Comparison of ENCODE assay signal across 1 cellular context in the genomic region with DNA sequence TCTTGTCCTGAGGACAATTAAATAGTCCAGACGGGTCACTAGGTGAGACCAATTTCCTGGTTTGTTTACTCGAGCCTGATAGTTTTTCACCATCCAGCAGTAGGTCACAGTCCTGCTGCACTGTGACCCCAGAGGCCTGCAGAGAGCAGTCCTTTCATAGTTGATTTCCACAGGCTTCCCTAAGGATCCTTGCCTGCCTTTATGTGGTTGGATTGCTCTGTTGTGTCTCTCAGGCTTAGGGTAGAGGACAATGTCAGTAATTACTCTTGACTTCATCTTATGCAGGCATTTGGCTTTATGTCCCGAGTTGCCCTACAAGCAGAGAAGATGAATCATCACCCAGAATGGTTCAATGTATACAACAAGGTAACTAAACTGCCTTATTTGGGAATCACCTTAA.
TF ChIP-seq lines count a peak whose summit lies in the region.

No MANE protein-coding gene starts in this region.

TF ChIP-seq in HepG2, 621 proteins besides CTCF, POLR2A, EP300 and RAD21 (continued from another document):
- TF ChIP-seq, protein P1, sequence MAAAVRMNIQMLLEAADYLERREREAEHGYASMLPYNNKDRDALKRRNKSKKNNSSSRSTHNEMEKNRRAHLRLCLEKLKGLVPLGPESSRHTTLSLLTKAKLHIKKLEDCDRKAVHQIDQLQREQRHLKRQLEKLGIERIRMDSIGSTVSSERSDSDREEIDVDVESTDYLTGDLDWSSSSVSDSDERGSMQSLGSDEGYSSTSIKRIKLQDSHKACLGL (CRISPR knock-in tag; IDR thresholded peaks at IDR 0.05), result no peak
- TF ChIP-seq, protein P2, sequence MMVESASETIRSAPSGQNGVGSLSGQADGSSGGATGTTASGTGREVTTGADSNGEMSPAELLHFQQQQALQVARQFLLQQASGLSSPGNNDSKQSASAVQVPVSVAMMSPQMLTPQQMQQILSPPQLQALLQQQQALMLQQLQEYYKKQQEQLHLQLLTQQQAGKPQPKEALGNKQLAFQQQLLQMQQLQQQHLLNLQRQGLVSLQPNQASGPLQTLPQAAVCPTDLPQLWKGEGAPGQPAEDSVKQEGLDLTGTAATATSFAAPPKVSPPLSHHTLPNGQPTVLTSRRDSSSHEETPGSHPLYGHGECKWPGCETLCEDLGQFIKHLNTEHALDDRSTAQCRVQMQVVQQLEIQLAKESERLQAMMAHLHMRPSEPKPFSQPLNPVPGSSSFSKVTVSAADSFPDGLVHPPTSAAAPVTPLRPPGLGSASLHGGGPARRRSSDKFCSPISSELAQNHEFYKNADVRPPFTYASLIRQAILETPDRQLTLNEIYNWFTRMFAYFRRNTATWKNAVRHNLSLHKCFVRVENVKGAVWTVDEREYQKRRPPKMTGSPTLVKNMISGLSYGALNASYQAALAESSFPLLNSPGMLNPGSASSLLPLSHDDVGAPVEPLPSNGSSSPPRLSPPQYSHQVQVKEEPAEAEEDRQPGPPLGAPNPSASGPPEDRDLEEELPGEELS (CRISPR knock-in tag; IDR thresholded peaks at IDR 0.05), result peak; percentile 54
- TF ChIP-seq FOXA3 (CRISPR knock-in tag; IDR thresholded peaks at IDR 0.05), result peak; percentile 51
- 0 out of 2 replicates have a peak, but pooled peaks have one; percentile 41 for TF ChIP-seq MIXL1 (CRISPR knock-in tag; IDR thresholded peaks at IDR 0.05)
- TF ChIP-seq XRCC5 (optimal IDR thresholded peaks at IDR 0.05; ENCODE audit: low read length), result peak; percentile 47
- peak; percentile 55; the same call in 1 of the 2 replicates for TF ChIP-seq SOX5 (CRISPR knock-in tag; IDR thresholded peaks at IDR 0.05; ENCODE audit: borderline replicate concordance)
- TF ChIP-seq NCOR1 (IDR thresholded peaks at IDR 0.05; ENCODE audit: borderline replicate concordance, low read length), result 0 out of 2 replicates have a peak, but pooled peaks have one; percentile 26
- no peak for TF ChIP-seq CC2D1A (CRISPR knock-in tag; IDR thresholded peaks at IDR 0.05)
- TF ChIP-seq TBX2 (CRISPR knock-in tag; IDR thresholded peaks at IDR 0.05; ENCODE audit: borderline replicate concordance), result peak; percentile 75; the same call in 1 of the 2 replicates
- TF ChIP-seq SP5 (CRISPR knock-in tag; IDR thresholded peaks at IDR 0.05; ENCODE audit: borderline replicate concordance, low read depth), result 0 out of 2 replicates have a peak, but pooled peaks have one; percentile 20
- no peak for TF ChIP-seq TRIM24 (CRISPR knock-in tag; IDR thresholded peaks at IDR 0.05)
- TF ChIP-seq STAG1 (CRISPR knock-in tag; IDR thresholded peaks at IDR 0.05), result peak; percentile 34
- TF ChIP-seq ERF (CRISPR knock-in tag; IDR thresholded peaks at IDR 0.05), result no peak
- TF ChIP-seq ZFP37 (CRISPR knock-in tag; IDR thresholded peaks at IDR 0.05; ENCODE audit: borderline replicate concordance), result no peak
- no peak for TF ChIP-seq TBX3 (IDR thresholded peaks at IDR 0.05; ENCODE audit: borderline replicate concordance)
- peak; percentile 32; the same call in 1 of the 2 replicates for TF ChIP-seq CREM (IDR thresholded peaks at IDR 0.05)
- no peak for TF ChIP-seq CREM (CRISPR knock-in tag; IDR thresholded peaks at IDR 0.05)
- TF ChIP-seq, protein P3, sequence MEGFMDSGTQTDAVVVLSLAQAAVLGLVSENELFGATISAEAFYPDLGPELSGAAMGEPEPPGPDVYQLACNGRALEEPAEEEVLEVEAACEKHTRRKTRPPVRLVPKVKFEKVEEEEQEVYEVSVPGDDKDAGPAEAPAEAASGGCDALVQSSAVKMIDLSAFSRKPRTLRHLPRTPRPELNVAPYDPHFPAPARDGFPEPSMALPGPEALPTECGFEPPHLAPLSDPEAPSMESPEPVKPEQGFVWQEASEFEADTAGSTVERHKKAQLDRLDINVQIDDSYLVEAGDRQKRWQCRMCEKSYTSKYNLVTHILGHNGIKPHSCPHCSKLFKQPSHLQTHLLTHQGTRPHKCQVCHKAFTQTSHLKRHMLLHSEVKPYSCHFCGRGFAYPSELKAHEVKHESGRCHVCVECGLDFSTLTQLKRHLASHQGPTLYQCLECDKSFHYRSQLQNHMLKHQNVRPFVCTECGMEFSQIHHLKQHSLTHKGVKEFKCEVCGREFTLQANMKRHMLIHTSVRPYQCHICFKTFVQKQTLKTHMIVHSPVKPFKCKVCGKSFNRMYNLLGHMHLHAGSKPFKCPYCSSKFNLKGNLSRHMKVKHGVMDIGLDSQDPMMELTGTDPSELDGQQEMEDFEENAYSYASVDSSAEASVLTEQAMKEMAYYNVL (CRISPR knock-in tag; IDR thresholded peaks at IDR 0.05; ENCODE audit: borderline replicate concordance), result no peak
- TF ChIP-seq, protein P4, sequence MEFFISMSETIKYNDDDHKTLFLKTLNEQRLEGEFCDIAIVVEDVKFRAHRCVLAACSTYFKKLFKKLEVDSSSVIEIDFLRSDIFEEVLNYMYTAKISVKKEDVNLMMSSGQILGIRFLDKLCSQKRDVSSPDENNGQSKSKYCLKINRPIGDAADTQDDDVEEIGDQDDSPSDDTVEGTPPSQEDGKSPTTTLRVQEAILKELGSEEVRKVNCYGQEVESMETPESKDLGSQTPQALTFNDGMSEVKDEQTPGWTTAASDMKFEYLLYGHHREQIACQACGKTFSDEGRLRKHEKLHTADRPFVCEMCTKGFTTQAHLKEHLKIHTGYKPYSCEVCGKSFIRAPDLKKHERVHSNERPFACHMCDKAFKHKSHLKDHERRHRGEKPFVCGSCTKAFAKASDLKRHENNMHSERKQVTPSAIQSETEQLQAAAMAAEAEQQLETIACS (CRISPR knock-in tag; IDR thresholded peaks at IDR 0.05), result no peak
- TF ChIP-seq ZNF17 (CRISPR knock-in tag; IDR thresholded peaks at IDR 0.05), result no peak
TF ChIP-seq in HepG2: peak in this region for 40.
